ENCODE assay signal across 9 cellular contexts in genomic region chr12:116454950-116455447, GRCh38.
DNase-seq lines count a peak whose midpoint lies in the region; ATAC-seq and TF ChIP-seq lines count a peak whose summit lies in the region.
"Had no signal": no experiment of that assay in that cellular context is flagged by ENCODE, and none has a peak within 500 bp of the region (broad histone marks: within the 10 kb centered on the region; RNA-seq: fewer than 3 reads in every experiment).

No MANE protein-coding gene starts in this region.

- H3K27ac ChIP-seq in breast epithelium (peak overlapping the region; percentile 88 to 90), stomach smooth muscle (ENCODE audit: low read length) (peak overlapping the region; percentile 83)

- H3K4me3 ChIP-seq in breast epithelium = peak overlapping the region in 1 of 3 donors; percentile 27
- H3K4me3 ChIP-seq in kidney epithelial cell (ENCODE audit: low read depth, low read length) = no peak overlapping the region
- H3K4me3 ChIP-seq in stomach smooth muscle (ENCODE audit: low read length in 2 of 2) = peak overlapping the region in 1 of 2 donors; percentile 8
- no peak overlapping the region for H3K4me3 ChIP-seq in lower leg skin (ENCODE audit: low read depth, poor library complexity, severe bottlenecking)

- TF ChIP-seq CTCF in breast epithelium (IDR thresholded peaks at IDR 0.05) = no peak
- no peak for TF ChIP-seq CTCF in kidney epithelial cell (IDR thresholded peaks at IDR 0.05; ENCODE audit: insufficient read depth, low read length, poor library complexity, severe bottlenecking)
- no peak for TF ChIP-seq CTCF in lower leg skin (IDR thresholded peaks at IDR 0.05)

- H3K36me3 ChIP-seq in breast epithelium = no peaks in the 10 kb centered on the region
- no peaks in the 10 kb centered on the region for H3K36me3 ChIP-seq in kidney epithelial cell (ENCODE audit: control insufficient read depth, insufficient read depth, low read length)
- no peaks in the 10 kb centered on the region for H3K36me3 ChIP-seq in stomach smooth muscle (ENCODE audit: control insufficient read depth in 2 of 2, insufficient read depth in 2 of 2, low read length in 2 of 2)

- peak; percentile 65 for DNase-seq in HK-2 (ENCODE audit: unreplicated experiment)
- DNase-seq in breast epithelium (ENCODE audit: low spot score in 2 of 2) = no peak
- DNase-seq in kidney epithelial cell (ENCODE audit: low read depth) = peak; percentile 86
- DNase-seq in lower leg skin (ENCODE audit: low spot score in 2 of 2) = no peak
- DNase-seq: stimulated activated CD4-positive, alpha-beta T cell treated with anti-CD3 and anti-CD28 coated beads, Interleukin-4, amount 100 ng/mL, for 1 hour had no signal

- H3K27me3 ChIP-seq in breast epithelium (no peaks in the 10 kb centered on the region), kidney epithelial cell (ENCODE audit: control insufficient read depth, insufficient read depth, low read length) (no peaks in the 10 kb centered on the region), stomach smooth muscle (ENCODE audit: control insufficient read depth in 1 of 2, insufficient read depth in 2 of 2, low read length in 2 of 2) (no peaks in the 10 kb centered on the region)

- peak overlapping the region in 1 of 2 donors; percentile 36 for H3K9ac ChIP-seq in stomach smooth muscle (ENCODE audit: low read length in 2 of 2)

- intact Hi-C loops in breast epithelium (cut with DNase I; ENCODE audit: low total_unique reads) (loop anchor here (10.0 kb wide), 1 partner anchor 70 kb away; no protein-coding TSS in a partner anchor), lower leg skin (cut with DNase I; ENCODE audit: low total_unique reads) (no loop called here)

- ATAC-seq in GM21528 (IDR thresholded peaks at IDR 0.05; ENCODE audit: low FRiP score, unreplicated experiment) (no peak), GM19395 (IDR thresholded peaks at IDR 0.05; ENCODE audit: unreplicated experiment) (no peak), GM21423 (IDR thresholded peaks at IDR 0.05; ENCODE audit: unreplicated experiment) (no peak)

- H3K9me3 ChIP-seq in breast epithelium (no peaks in the 10 kb centered on the region), stomach smooth muscle (ENCODE audit: control insufficient read depth in 2 of 2, low read length in 2 of 2) (no peaks in the 10 kb centered on the region)

- TF ChIP-seq POLR2A in breast epithelium (IDR thresholded peaks at IDR 0.05) (no peak), lower leg skin (IDR thresholded peaks at IDR 0.05) (no peak)

- 18 to 19% methylated on average over 7 of the region's 7 CpGs for WGBS in lower leg skin, 2 donors

- H3K4me1 ChIP-seq in breast epithelium (peaks cover 0 to 12% of the 10 kb centered on the region in 2 donors), stomach smooth muscle (ENCODE audit: control insufficient read depth, insufficient read depth, low read length) (peaks cover 16% of the 10 kb centered on the region)

Comparison
In these comparisons a context has a peak if more than half of its experiments do, and no peak if none do; other contexts are left out.
1. DNase-seq: peak in HK-2 (single experiment) and kidney epithelial cell (single experiment); none in breast epithelium (0 of 2) and lower leg skin (0 of 2).